Comparison of ENCODE assay signal across 9 cellular contexts in the genomic region with DNA sequence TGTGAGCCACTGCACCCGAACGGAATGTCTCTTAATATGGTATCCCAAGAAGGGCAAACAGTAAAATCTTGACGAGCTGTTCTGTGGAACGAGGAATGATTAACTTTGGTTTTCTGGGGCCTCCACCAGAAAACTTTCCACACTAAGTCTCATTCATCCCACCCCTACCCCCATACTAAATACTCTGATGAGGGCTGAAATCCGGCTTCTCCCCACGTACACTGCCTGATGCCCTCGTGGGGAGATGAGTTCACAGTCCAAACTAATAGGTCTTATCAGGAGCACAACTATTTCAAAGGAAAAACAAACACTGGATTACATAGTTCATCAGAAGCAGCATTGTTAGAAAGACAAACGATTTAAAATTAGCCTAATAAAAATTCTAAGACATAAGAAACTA.
"Had no signal": no experiment of that assay in that cellular context is flagged by ENCODE, and none has a peak within 500 bp of the region (broad histone marks: within the 10 kb centered on the region; RNA-seq: fewer than 3 reads in every experiment).

No MANE protein-coding gene starts in this region.

- H3K27ac Mint-ChIP-seq: HFFc6 had no signal

- H3K27ac ChIP-seq: HL-60 had no signal

- H3K4me1 ChIP-seq: HAP-1 had no signal

- FAIRE-seq: K562 had no signal

- H3K4me3 ChIP-seq: HAP-1, K562 had no signal

- H3K36me3 ChIP-seq: HAP-1 had no signal

- H3K4me3 Mint-ChIP-seq: HFFc6 had no signal

- DNase-seq: GOT3, H7, HFFc6, IMR-90, KG1 had no signal

- ATAC-seq: HCT116, K562 had no signal

- H3K9me3 ChIP-seq: HAP-1 had no signal
